In the genomic region with DNA sequence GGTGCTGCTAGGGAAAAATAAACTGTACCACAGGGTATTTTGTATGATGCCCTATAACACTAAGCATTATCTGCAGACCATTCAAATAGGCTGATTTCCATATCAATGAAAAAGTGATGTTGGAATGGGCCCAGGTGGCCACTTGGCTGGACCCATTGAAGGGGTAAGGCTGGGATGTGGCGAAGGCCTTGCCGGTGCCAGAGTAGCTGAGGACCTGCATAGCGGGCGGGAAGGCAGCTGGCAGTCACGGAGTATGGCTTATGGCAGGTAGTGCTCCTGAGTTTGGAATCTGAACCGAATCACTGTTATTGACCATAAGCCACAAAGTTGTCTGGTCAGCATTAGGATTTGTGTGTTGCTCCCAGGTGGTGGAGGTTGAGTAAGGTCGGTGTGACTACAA, we compare ENCODE assay signal across 19 cellular contexts.
DNase-seq lines count a peak whose midpoint lies in the region; ATAC-seq and TF ChIP-seq lines count a peak whose summit lies in the region.
"Had no signal": no experiment of that assay in that cellular context is flagged by ENCODE, and none has a peak within 500 bp of the region (broad histone marks: within the 10 kb centered on the region; RNA-seq: fewer than 3 reads in every experiment).

No MANE protein-coding gene starts in this region.

- H3K4me1 ChIP-seq in thoracic aorta (ENCODE audit: control insufficient read depth in 1 of 2, low read depth in 2 of 2) = peaks cover 49 to 100% of the 10 kb centered on the region in 2 donors
- peaks cover 9% of the 10 kb centered on the region for H3K4me1 ChIP-seq in hepatocyte (ENCODE audit: insufficient read depth)

- no peak overlapping the region for H3K4me2 ChIP-seq in hepatocyte

- H3K79me2 ChIP-seq in hepatocyte = no peaks in the 10 kb centered on the region

- H3K9me2 ChIP-seq in hepatocyte (replicated peaks; ENCODE audit: insufficient read depth) = no peaks in the 10 kb centered on the region

- H3K27me3 ChIP-seq in thoracic aorta (replicated peaks; ENCODE audit: insufficient read depth) (no peaks in the 10 kb centered on the region), hepatocyte (no peaks in the 10 kb centered on the region)

- H3K36me3 ChIP-seq in thoracic aorta (peaks cover 51% of the 10 kb centered on the region), hepatocyte (replicated peaks; ENCODE audit: insufficient read depth, low read depth) (no peaks in the 10 kb centered on the region)

- TF ChIP-seq CTCF in thoracic aorta (IDR thresholded peaks at IDR 0.05) (no peak), hepatocyte (IDR thresholded peaks at IDR 0.05; ENCODE audit: poor library complexity) (no peak)

- H3K9me3 ChIP-seq in thoracic aorta (no peaks in the 10 kb centered on the region), hepatocyte (ENCODE audit: low read depth) (no peaks in the 10 kb centered on the region)
- H3K9me3 ChIP-seq: lower lobe of right lung had no signal

- no peak for ATAC-seq in activated T-cell treated with anti-CD3 and anti-CD28 coated beads, Interleukin-2, amount 50 U/mL, for 72 hours (replicated peaks in 1 of 2)
- no peak for ATAC-seq in activated T-cell treated with anti-CD3 and anti-CD28 coated beads, Interleukin-2, amount 50 U/mL, for 4 hours
- no peak for ATAC-seq in effector memory CD8-positive, alpha-beta T cell (replicated peaks)
- ATAC-seq in thoracic aorta (ENCODE audit: insufficient number of reproducible peaks, low FRiP score, low read depth) (no peak), HG03095 (IDR thresholded peaks at IDR 0.05; ENCODE audit: unreplicated experiment) (no peak), HG03457 (IDR thresholded peaks at IDR 0.05; ENCODE audit: unreplicated experiment) (no peak)
- ATAC-seq: lower lobe of right lung, sciatic nerve had no signal

- no peaks in the 10 kb centered on the region for H3K9me3 Mint-ChIP-seq in activated T-cell treated with anti-CD3 and anti-CD28 coated beads, Interleukin-2, amount 50 U/mL, for 72 hours
- H3K9me3 Mint-ChIP-seq in activated T-cell treated with anti-CD3 and anti-CD28 coated beads, Interleukin-2, amount 50 U/mL, for 4 hours = no peaks in the 10 kb centered on the region
- no peaks in the 10 kb centered on the region for H3K9me3 Mint-ChIP-seq in effector memory CD8-positive, alpha-beta T cell
- H3K9me3 Mint-ChIP-seq: activated B cell treated with CpG ODN at 0.5 μM for 24 hours, endodermal cell, immature natural killer cell had no signal

- peaks cover 46% of the 10 kb centered on the region for H3K4me1 Mint-ChIP-seq in activated T-cell treated with anti-CD3 and anti-CD28 coated beads, Interleukin-2, amount 50 U/mL, for 72 hours (ENCODE audit: low read depth)
- H3K4me1 Mint-ChIP-seq in activated T-cell treated with anti-CD3 and anti-CD28 coated beads, Interleukin-2, amount 50 U/mL, for 4 hours (ENCODE audit: low read depth) = peaks cover 28% of the 10 kb centered on the region
- H3K4me1 Mint-ChIP-seq in effector memory CD8-positive, alpha-beta T cell (ENCODE audit: low read depth in 2 of 2) = peaks cover 9 to 12% of the 10 kb centered on the region in 2 donors

- no peak for DNase-seq in activated T-cell treated with anti-CD3 and anti-CD28 coated beads, Interleukin-2, amount 50 U/mL, for 72 hours
- no peak for DNase-seq in activated T-cell treated with anti-CD3 and anti-CD28 coated beads, Interleukin-2, amount 50 U/mL, for 4 hours
- DNase-seq in NCI-H69 (lab: John Stamatoyannopoulos, UW) (peak; percentile 89), thoracic aorta (ENCODE audit: low spot score) (no peak), hepatocyte (ENCODE audit: low spot score) (no peak)
- no peak for DNase-seq in effector memory CD8-positive, alpha-beta T cell
- DNase-seq: activated B cell treated with CpG ODN at 0.5 μM for 24 hours; activated effector memory CD4-positive, alpha-beta T cell treated with anti-CD3 and anti-CD28 coated beads, Interleukin-2, amount 50 U/mL, for 16 hours; endodermal cell; head of caudate nucleus; immature natural killer cell; Kasumi-1; lower lobe of right lung; NCI-H1092 treated with DMSO at 0.1 percent for 48 hours; NCI-H226; Right ventricle myocardium superior had no signal

- peak overlapping the region; percentile 68 for H3K27ac Mint-ChIP-seq in activated T-cell treated with anti-CD3 and anti-CD28 coated beads, Interleukin-2, amount 50 U/mL, for 72 hours
- H3K27ac Mint-ChIP-seq in effector memory CD8-positive, alpha-beta T cell = peak overlapping the region; percentile 25 to 93
- H3K27ac Mint-ChIP-seq: activated B cell treated with CpG ODN at 0.5 μM for 24 hours, endodermal cell had no signal

- H4K20me1 ChIP-seq in hepatocyte (ENCODE audit: insufficient read depth, poor library complexity, severe bottlenecking) = no peaks in the 10 kb centered on the region

- no peaks in the 10 kb centered on the region for H3K27me3 Mint-ChIP-seq in activated T-cell treated with anti-CD3 and anti-CD28 coated beads, Interleukin-2, amount 50 U/mL, for 72 hours (ENCODE audit: low read depth)
- no peaks in the 10 kb centered on the region for H3K27me3 Mint-ChIP-seq in activated T-cell treated with anti-CD3 and anti-CD28 coated beads, Interleukin-2, amount 50 U/mL, for 4 hours (ENCODE audit: low read depth)
- no peaks in the 10 kb centered on the region for H3K27me3 Mint-ChIP-seq in effector memory CD8-positive, alpha-beta T cell

- WGBS in hepatocyte (ENCODE audit: low lambda C conversion rate, missing lambda C conversion rate) = 96% methylated on average over 7 of the region's 7 CpGs

- peaks cover 13 to 51% of the 10 kb centered on the region in 2 donors for H3K36me3 Mint-ChIP-seq in activated T-cell treated with anti-CD3 and anti-CD28 coated beads, Interleukin-2, amount 50 U/mL, for 72 hours (ENCODE audit: insufficient read depth in 2 of 2)
- H3K36me3 Mint-ChIP-seq in activated T-cell treated with anti-CD3 and anti-CD28 coated beads, Interleukin-2, amount 50 U/mL, for 4 hours (ENCODE audit: insufficient read depth) = peaks cover 31% of the 10 kb centered on the region
- peaks cover 40% of the 10 kb centered on the region for H3K36me3 Mint-ChIP-seq in effector memory CD8-positive, alpha-beta T cell (ENCODE audit: insufficient read depth)

- H3K4me3 ChIP-seq in thoracic aorta = no peak overlapping the region
- H3K4me3 ChIP-seq in hepatocyte = no peak overlapping the region
- H3K4me3 ChIP-seq: lower lobe of right lung had no signal

- peak overlapping the region; percentile 95 to 98 for H3K27ac ChIP-seq in thoracic aorta
- H3K27ac ChIP-seq in hepatocyte = no peak overlapping the region

- peak overlapping the region; percentile 51 to 67 for H3K4me3 Mint-ChIP-seq in activated T-cell treated with anti-CD3 and anti-CD28 coated beads, Interleukin-2, amount 50 U/mL, for 72 hours
- no peak overlapping the region for H3K4me3 Mint-ChIP-seq in activated T-cell treated with anti-CD3 and anti-CD28 coated beads, Interleukin-2, amount 50 U/mL, for 4 hours
- no peak overlapping the region for H3K4me3 Mint-ChIP-seq in effector memory CD8-positive, alpha-beta T cell
- H3K4me3 Mint-ChIP-seq: activated B cell treated with CpG ODN at 0.5 μM for 24 hours, endodermal cell, immature natural killer cell had no signal

- no peak overlapping the region for H2AFZ ChIP-seq in hepatocyte

Comparison
In these comparisons a context has a peak if more than half of its experiments do, and no peak if none do; other contexts are left out.
1. H3K4me3 Mint-ChIP-seq: peak in activated T-cell treated with anti-CD3 and anti-CD28 coated beads, Interleukin-2, amount 50 U/mL, for 72 hours (2 of 2); none in activated T-cell treated with anti-CD3 and anti-CD28 coated beads, Interleukin-2, amount 50 U/mL, for 4 hours (single experiment) and effector memory CD8-positive, alpha-beta T cell (0 of 2).